ENCODE assay signal across 1 cellular context in the genomic region with DNA sequence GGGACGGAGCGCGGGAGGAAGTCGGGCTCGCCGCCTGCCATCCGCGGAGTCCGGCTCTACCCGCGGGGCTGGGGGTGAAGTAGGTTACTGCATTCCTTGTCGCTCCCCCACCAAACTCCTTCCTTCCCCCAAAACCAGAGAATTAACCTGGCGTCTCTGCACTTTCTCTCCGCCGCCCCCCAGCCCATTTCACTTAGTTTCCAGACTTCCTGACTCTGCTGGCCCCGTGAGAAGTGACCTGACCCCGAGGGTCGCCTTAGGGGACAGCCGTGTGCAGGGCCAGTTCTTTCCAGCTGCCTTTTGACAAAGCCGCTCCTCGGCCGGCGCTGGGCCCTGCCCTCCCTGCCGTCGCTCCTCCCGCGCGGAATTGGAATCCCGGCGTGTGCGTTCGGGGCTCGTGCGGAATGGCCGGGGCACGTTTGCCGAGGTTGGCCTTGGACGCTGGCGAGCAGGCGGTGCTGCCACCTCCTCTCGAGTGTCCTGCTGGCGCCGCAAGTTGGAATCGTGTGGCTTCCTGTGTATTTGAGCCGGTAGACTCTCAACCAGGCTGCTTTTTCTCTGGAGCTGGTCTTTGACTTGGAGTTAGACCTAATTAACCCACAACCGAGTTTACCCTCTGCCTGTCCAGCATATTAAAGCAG.
TF ChIP-seq lines count a peak whose summit lies in the region.

No MANE protein-coding gene starts in this region.

TF ChIP-seq in HEK293, 187 proteins besides CTCF, POLR2A, EP300 and RAD21 (continued from another document):
- TF ChIP-seq YY2 (tag by site-specific recombination; IDR thresholded peaks at IDR 0.05): no peak
- TF ChIP-seq ZNF24 (tag by site-specific recombination; IDR thresholded peaks at IDR 0.05): no peak
- peak; percentile 50 for TF ChIP-seq SP3 (tag by site-specific recombination; IDR thresholded peaks at IDR 0.05)
- TF ChIP-seq ZBTB20 (tag by site-specific recombination; IDR thresholded peaks at IDR 0.05): peak; percentile 86
- no peak for TF ChIP-seq GFI1B (tag by site-specific recombination; IDR thresholded peaks at IDR 0.05)
- TF ChIP-seq ZNF148 (tag by site-specific recombination; IDR thresholded peaks at IDR 0.05; ENCODE audit: borderline replicate concordance): no peak
- peak; percentile 22; the same call in 1 of the 2 replicates for TF ChIP-seq KLF8 (tag by site-specific recombination; IDR thresholded peaks at IDR 0.05)
- TF ChIP-seq ZNF521 (tag by site-specific recombination; IDR thresholded peaks at IDR 0.05): no peak
- TF ChIP-seq FEZF1 (tag by site-specific recombination; IDR thresholded peaks at IDR 0.05): no peak
- no peak for TF ChIP-seq TCF7L2 (IDR thresholded peaks at IDR 0.05; ENCODE audit: borderline replicate concordance, low read depth, low read length)
- TF ChIP-seq SCRT2 (tag by site-specific recombination; IDR thresholded peaks at IDR 0.05): no peak
- TF ChIP-seq ZNF501 (tag by site-specific recombination; IDR thresholded peaks at IDR 0.05): 0 out of 2 replicates have a peak, but pooled peaks have one; percentile 51
- no peak for TF ChIP-seq ZNF121 (tag by site-specific recombination; IDR thresholded peaks at IDR 0.05)
- TF ChIP-seq ZNF623 (tag by site-specific recombination; IDR thresholded peaks at IDR 0.05): no peak
- TF ChIP-seq ZNF785 (tag by site-specific recombination; IDR thresholded peaks at IDR 0.05): no peak
- TF ChIP-seq ZNF776 (tag by site-specific recombination; IDR thresholded peaks at IDR 0.05; ENCODE audit: borderline replicate concordance): no peak
- peak; percentile 62; the same call in 1 of the 2 replicates for TF ChIP-seq ZBTB48 (tag by site-specific recombination; IDR thresholded peaks at IDR 0.05)
- TF ChIP-seq ZNF768 (tag by site-specific recombination; IDR thresholded peaks at IDR 0.05): no peak
- TF ChIP-seq, protein P1, sequence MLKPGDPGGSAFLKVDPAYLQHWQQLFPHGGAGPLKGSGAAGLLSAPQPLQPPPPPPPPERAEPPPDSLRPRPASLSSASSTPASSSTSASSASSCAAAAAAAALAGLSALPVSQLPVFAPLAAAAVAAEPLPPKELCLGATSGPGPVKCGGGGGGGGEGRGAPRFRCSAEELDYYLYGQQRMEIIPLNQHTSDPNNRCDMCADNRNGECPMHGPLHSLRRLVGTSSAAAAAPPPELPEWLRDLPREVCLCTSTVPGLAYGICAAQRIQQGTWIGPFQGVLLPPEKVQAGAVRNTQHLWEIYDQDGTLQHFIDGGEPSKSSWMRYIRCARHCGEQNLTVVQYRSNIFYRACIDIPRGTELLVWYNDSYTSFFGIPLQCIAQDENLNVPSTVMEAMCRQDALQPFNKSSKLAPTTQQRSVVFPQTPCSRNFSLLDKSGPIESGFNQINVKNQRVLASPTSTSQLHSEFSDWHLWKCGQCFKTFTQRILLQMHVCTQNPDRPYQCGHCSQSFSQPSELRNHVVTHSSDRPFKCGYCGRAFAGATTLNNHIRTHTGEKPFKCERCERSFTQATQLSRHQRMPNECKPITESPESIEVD (tag by site-specific recombination; IDR thresholded peaks at IDR 0.05): no peak
- no peak for TF ChIP-seq ZNF239 (tag by site-specific recombination; IDR thresholded peaks at IDR 0.05)
- TF ChIP-seq ZNF112 (tag by site-specific recombination; IDR thresholded peaks at IDR 0.05): no peak
- 0 out of 2 replicates have a peak, but pooled peaks have one; percentile 18 for TF ChIP-seq ZFP37 (tag by site-specific recombination; IDR thresholded peaks at IDR 0.05)
- TF ChIP-seq, protein P2, sequence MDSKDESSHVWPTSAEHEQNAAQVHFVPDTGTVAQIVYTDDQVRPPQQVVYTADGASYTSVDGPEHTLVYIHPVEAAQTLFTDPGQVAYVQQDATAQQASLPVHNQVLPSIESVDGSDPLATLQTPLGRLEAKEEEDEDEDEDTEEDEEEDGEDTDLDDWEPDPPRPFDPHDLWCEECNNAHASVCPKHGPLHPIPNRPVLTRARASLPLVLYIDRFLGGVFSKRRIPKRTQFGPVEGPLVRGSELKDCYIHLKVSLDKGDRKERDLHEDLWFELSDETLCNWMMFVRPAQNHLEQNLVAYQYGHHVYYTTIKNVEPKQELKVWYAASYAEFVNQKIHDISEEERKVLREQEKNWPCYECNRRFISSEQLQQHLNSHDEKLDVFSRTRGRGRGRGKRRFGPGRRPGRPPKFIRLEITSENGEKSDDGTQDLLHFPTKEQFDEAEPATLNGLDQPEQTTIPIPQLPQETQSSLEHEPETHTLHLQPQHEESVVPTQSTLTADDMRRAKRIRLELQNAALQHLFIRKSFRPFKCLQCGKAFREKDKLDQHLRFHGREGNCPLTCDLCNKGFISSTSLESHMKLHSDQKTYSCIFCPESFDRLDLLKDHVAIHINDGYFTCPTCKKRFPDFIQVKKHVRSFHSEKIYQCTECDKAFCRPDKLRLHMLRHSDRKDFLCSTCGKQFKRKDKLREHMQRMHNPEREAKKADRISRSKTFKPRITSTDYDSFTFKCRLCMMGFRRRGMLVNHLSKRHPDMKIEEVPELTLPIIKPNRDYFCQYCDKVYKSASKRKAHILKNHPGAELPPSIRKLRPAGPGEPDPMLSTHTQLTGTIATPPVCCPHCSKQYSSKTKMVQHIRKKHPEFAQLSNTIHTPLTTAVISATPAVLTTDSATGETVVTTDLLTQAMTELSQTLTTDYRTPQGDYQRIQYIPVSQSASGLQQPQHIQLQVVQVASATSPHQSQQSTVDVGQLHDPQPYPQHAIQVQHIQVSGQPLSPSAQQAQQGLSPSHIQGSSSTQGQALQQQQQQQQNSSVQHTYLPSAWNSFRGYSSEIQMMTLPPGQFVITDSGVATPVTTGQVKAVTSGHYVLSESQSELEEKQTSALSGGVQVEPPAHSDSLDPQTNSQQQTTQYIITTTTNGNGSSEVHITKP (tag by site-specific recombination; IDR thresholded peaks at IDR 0.05): no peak
- TF ChIP-seq, protein P3, sequence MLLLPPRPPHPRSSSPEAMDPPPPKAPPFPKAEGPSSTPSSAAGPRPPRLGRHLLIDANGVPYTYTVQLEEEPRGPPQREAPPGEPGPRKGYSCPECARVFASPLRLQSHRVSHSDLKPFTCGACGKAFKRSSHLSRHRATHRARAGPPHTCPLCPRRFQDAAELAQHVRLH (tag by site-specific recombination; IDR thresholded peaks at IDR 0.05): no peak
- 0 out of 2 replicates have a peak, but pooled peaks have one; percentile 46 for TF ChIP-seq ZBTB7A (tag by site-specific recombination; IDR thresholded peaks at IDR 0.05; ENCODE audit: low read depth)
- TF ChIP-seq ZSCAN23 (tag by site-specific recombination; IDR thresholded peaks at IDR 0.05): no peak
